25 cellular contexts compared by ENCODE assay signal in the genomic region with DNA sequence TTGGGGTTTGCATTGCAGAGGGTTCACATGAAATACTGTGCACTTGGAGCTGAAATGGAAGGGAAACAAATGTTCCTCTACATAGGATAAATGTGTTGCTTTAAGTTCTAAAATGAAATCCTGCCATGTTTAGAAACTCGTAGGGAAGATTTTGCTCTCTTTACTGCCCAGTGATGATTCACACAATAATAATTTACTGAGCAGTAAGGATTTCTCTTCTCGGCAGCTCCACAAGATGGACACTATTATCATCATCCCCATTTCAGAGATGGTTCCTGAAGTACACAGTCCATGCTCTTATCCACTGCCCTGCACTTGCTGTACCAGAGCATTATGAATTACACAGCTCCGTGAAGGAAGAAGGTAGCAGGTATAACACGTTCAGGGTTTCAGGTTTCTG. TPM values are rescaled to one million over a fixed set of nuclear protein-coding genes. Genes with fewer than 3 reads are reported as not detected.
A peak's percentile ranks its signal among the peaks of the same experiment; 100 is the strongest.
DNase-seq lines count a peak whose midpoint lies in the region; ATAC-seq and TF ChIP-seq lines count a peak whose summit lies in the region.
"Had no signal": no experiment of that assay in that cellular context is flagged by ENCODE, and none has a peak within 500 bp of the region (broad histone marks: within the 10 kb centered on the region; RNA-seq: fewer than 3 reads in every experiment).

No MANE protein-coding gene starts in this region.

- peaks cover 19% of the 10 kb centered on the region for H3K4me1 Mint-ChIP-seq in HFFc6 (ENCODE audit: low read depth)

- ATAC-seq in GM19395 (IDR thresholded peaks at IDR 0.05; ENCODE audit: unreplicated experiment) = no peak
- ATAC-seq in GM21576 (IDR thresholded peaks at IDR 0.05; ENCODE audit: unreplicated experiment) = no peak
- ATAC-seq: GM12878, left cardiac atrium, natural killer cell, Right ventricle myocardium inferior had no signal

- no peak overlapping the region for H2AFZ ChIP-seq in smooth muscle cell (ENCODE audit: low read depth)

- no peaks in the 10 kb centered on the region for H3K36me3 ChIP-seq in smooth muscle cell (ENCODE audit: low read depth)

- 41% methylated on average over 4 of the region's 4 CpGs for WGBS in smooth muscle cell (ENCODE audit: low lambda C conversion rate)

- H3K9me3 ChIP-seq in smooth muscle cell (replicated peaks; ENCODE audit: low read depth) = no peaks in the 10 kb centered on the region

- peak overlapping the region; percentile 65 for H3K4me3 Mint-ChIP-seq in HFFc6
- H3K4me3 Mint-ChIP-seq: activated CD4-positive, alpha-beta T cell treated with anti-CD3 and anti-CD28 coated beads, Interleukin-2, amount 10 ng/mL, durations not matched to agents 24 days and 14 days; natural killer cell had no signal

- no peaks in the 10 kb centered on the region for H3K27me3 ChIP-seq in smooth muscle cell (ENCODE audit: low read depth)

- TF ChIP-seq CTCF in HFFc6 (IDR thresholded peaks at IDR 0.05) = no peak
- no peak for TF ChIP-seq CTCF in smooth muscle cell (IDR thresholded peaks at IDR 0.05; ENCODE audit: borderline replicate concordance, insufficient read depth, poor library complexity, severe bottlenecking)

- peak overlapping the region; percentile 48 for H3K27ac ChIP-seq in smooth muscle cell (ENCODE audit: low read depth)

- H3K27me3 Mint-ChIP-seq in HFFc6 (ENCODE audit: insufficient read depth) = no peaks in the 10 kb centered on the region; the same call in 1 of the 2 replicates
- H3K27me3 Mint-ChIP-seq: activated CD4-positive, alpha-beta T cell treated with anti-CD3 and anti-CD28 coated beads, Interleukin-2, amount 10 ng/mL, durations not matched to agents 24 days and 14 days had no signal

- H3F3A ChIP-seq in smooth muscle cell (ENCODE audit: low read depth) = peaks cover 10% of the 10 kb centered on the region

- no peaks in the 10 kb centered on the region for H3K79me2 ChIP-seq in smooth muscle cell (ENCODE audit: low read depth)

- no peaks in the 10 kb centered on the region for H4K20me1 ChIP-seq in smooth muscle cell (ENCODE audit: low read depth)
- H4K20me1 ChIP-seq: BLaER1 treated with 17β-estradiol and CSF1 and Interleukin-3, amounts not matched to agents 10 nM and 100 nM had no signal

- peaks cover 1% of the 10 kb centered on the region; the same call in 1 of the 2 replicates for H3K36me3 Mint-ChIP-seq in HFFc6 (ENCODE audit: low read depth)

- intact Hi-C loops in posterior cingulate gyrus (cut with DNase I) = no loop called here

- DNase-seq in HFFc6 (peak; percentile 50), amniotic epithelial cell (ENCODE audit: low read depth) (peak; percentile 26), fibroblast of peridontal ligament (ENCODE audit: extremely low read depth) (peak; percentile 58), smooth muscle cell (lab: John Stamatoyannopoulos, UW; ENCODE audit: unreplicated experiment) (no peak), posterior cingulate gyrus (no peak), islet precursor cell (no peak)
- DNase-seq: activated CD4-positive, alpha-beta T cell treated with anti-CD3 and anti-CD28 coated beads, Interleukin-2, amount 10 ng/mL, durations not matched to agents 24 days and 14 days; activated CD8-positive, alpha-beta memory T cell treated with anti-CD3 and anti-CD28 coated beads, Interleukin-2, amount 50 U/mL, for 48 hours; activated effector memory CD4-positive, alpha-beta T cell treated with Interleukin-2 at 50 U/mL for 16 hours; amygdala; GF-D8; left cardiac atrium; natural killer cell; NCI-H187 treated with DMSO at 0.1 percent for 48 hours; stimulated activated CD4-positive, alpha-beta T cell treated with anti-CD3 and anti-CD28 coated beads, Interleukin-4, amount 100 ng/mL, for 24 hours had no signal

- peak overlapping the region; percentile 64 for H3K4me2 ChIP-seq in smooth muscle cell

- peak overlapping the region; percentile 84 for H3K27ac Mint-ChIP-seq in HFFc6
- H3K27ac Mint-ChIP-seq: activated CD4-positive, alpha-beta T cell treated with anti-CD3 and anti-CD28 coated beads, Interleukin-2, amount 10 ng/mL, durations not matched to agents 24 days and 14 days; progenitor cell of endocrine pancreas had no signal

- H3K9ac ChIP-seq in smooth muscle cell (ENCODE audit: low read depth) = no peak overlapping the region

- H3K4me3 ChIP-seq in smooth muscle cell = no peak overlapping the region
- H3K4me3 ChIP-seq: BLaER1 treated with 17β-estradiol and CSF1 and Interleukin-3, amounts not matched to agents 10 nM and 100 nM; GM12878 had no signal

- no peaks in the 10 kb centered on the region for H3K9me3 Mint-ChIP-seq in HFFc6
- H3K9me3 Mint-ChIP-seq: activated CD4-positive, alpha-beta T cell treated with anti-CD3 and anti-CD28 coated beads, Interleukin-2, amount 10 ng/mL, durations not matched to agents 24 days and 14 days; natural killer cell had no signal

- no peaks in the 10 kb centered on the region for H3K4me1 ChIP-seq in smooth muscle cell (ENCODE audit: low read depth)

RNA-seq across cellular contexts. Expression of a gene that starts 4.1 kb away (rescaled TPM):
- total RNA-seq in HFFc6 (2021; fragmentation: NEBNext Ultra II Directional; extraction: Animal tissue kit (Norgen Biotek cat#: 25700)) = 1 to 10 TPM; 3.0 to 5.3 (median 3.8) TPM
- 5.1 and 6.2 TPM in 2 replicates for total RNA-seq in smooth muscle cell
- polyA plus RNA-seq in smooth muscle cell = 1.8 and 2.6 TPM in 2 replicates
- total RNA-seq: NCI-H460 had no signal

RNA-seq across cellular contexts. Expression of a gene that starts 50.4 kb away (rescaled TPM):
- total RNA-seq in HFFc6 (2021; fragmentation: NEBNext Ultra II Directional; extraction: Animal tissue kit (Norgen Biotek cat#: 25700)) = not detected
- not detected in 2 replicates for total RNA-seq in smooth muscle cell
- polyA plus RNA-seq in smooth muscle cell = not detected in 2 replicates
- total RNA-seq: activated CD4-positive, alpha-beta T cell treated with anti-CD3 and anti-CD28 coated beads, Interleukin-2, amount 10 ng/mL, durations not matched to agents 24 days and 14 days; frontal cortex; left cardiac atrium; mesenteric fat pad; natural killer cell; NCI-H460; progenitor cell of endocrine pancreas; Right ventricle myocardium inferior; urinary bladder had no signal
- polyA plus RNA-seq: GM12878, urinary bladder had no signal

Comparison
In these comparisons a context has a peak if more than half of its experiments do, and no peak if none do; other contexts are left out.
1. DNase-seq: peak in HFFc6 (single experiment), amniotic epithelial cell (single experiment) and fibroblast of peridontal ligament (single experiment); none in smooth muscle cell (single experiment), posterior cingulate gyrus (0 of 10) and islet precursor cell (single experiment).